Comparison of ENCODE assay signal across 1 cellular context in genomic region chr10:3666525-3667302, GRCh38.
TF ChIP-seq lines count a peak whose summit lies in the region.

No MANE protein-coding gene starts in this region.

TF ChIP-seq in IMR-90, 13 proteins besides CTCF, POLR2A, EP300 and RAD21:
- TF ChIP-seq FOS (IDR thresholded peaks at IDR 0.05; ENCODE audit: low read depth, low read length) (no peak), CEBPB (IDR thresholded peaks at IDR 0.05; ENCODE audit: low read depth, low read length) (no peak), MAZ (IDR thresholded peaks at IDR 0.05; ENCODE audit: borderline replicate concordance, low read depth, low read length) (no peak), BHLHE40 (IDR thresholded peaks at IDR 0.05; ENCODE audit: low read depth, low read length) (no peak), MAFK (IDR thresholded peaks at IDR 0.05; ENCODE audit: low read depth, low read length) (no peak)
